Comparison of ENCODE assay signal across 8 cellular contexts in genomic region chr6:36986704-36987047, GRCh38. TPM values are rescaled to one million over a fixed set of nuclear protein-coding genes. Genes with fewer than 3 reads are reported as not detected.
A peak's percentile ranks its signal among the peaks of the same experiment; 100 is the strongest.
DNase-seq lines count a peak whose midpoint lies in the region; FAIRE-seq and TF ChIP-seq lines count a peak whose summit lies in the region.

No MANE protein-coding gene starts in this region.

- H3K4me1 Mint-ChIP-seq in activated CD4-positive, alpha-beta T cell treated with anti-CD3 and anti-CD28 coated beads, Interleukin-2, amount 10 ng/mL, durations not matched to agents 7 days and 5 days: peaks cover 21% of the 10 kb centered on the region
- peaks cover 17% of the 10 kb centered on the region for H3K4me1 Mint-ChIP-seq in T-helper 2 cell treated with Interferon-gamma antibody and Interleukin-4, amounts not matched to agents 5 μg/mL and 100 μg/mL, for 36 hours (ENCODE audit: low read depth)
- peaks cover 7% of the 10 kb centered on the region for H3K4me1 Mint-ChIP-seq in glutamatergic neuron (ENCODE audit: low read depth, unreplicated experiment)

- DNase-seq in activated CD4-positive, alpha-beta T cell treated with anti-CD3 and anti-CD28 coated beads, Interleukin-2, amount 10 ng/mL, durations not matched to agents 7 days and 5 days: peak; percentile 18
- DNase-seq in activated CD4-positive, alpha-beta T cell treated with anti-CD3 and anti-CD28 coated beads for 1 hour: no peak
- no peak for DNase-seq in T-helper 2 cell treated with Interferon-gamma antibody and Interleukin-4, amounts not matched to agents 5 μg/mL and 100 μg/mL, for 36 hours (ENCODE audit: low spot score)
- DNase-seq in glutamatergic neuron (no peak), NK-92 (lab: John Stamatoyannopoulos, UW; ENCODE audit: unreplicated experiment) (no peak), RCC 7860 (ENCODE audit: low spot score) (no peak), NCI-H1436 (lab: John Stamatoyannopoulos, UW) (no peak)

- no peak for FAIRE-seq in RCC 7860 (lab: Jason Lieb, UNC)

- no peaks in the 10 kb centered on the region for H3K27me3 Mint-ChIP-seq in activated CD4-positive, alpha-beta T cell treated with anti-CD3 and anti-CD28 coated beads, Interleukin-2, amount 10 ng/mL, durations not matched to agents 7 days and 5 days
- peaks cover 9% of the 10 kb centered on the region for H3K27me3 Mint-ChIP-seq in T-helper 2 cell treated with Interferon-gamma antibody and Interleukin-4, amounts not matched to agents 5 μg/mL and 100 μg/mL, for 36 hours (ENCODE audit: low read depth)
- H3K27me3 Mint-ChIP-seq in glutamatergic neuron (ENCODE audit: unreplicated experiment): peaks cover 7% of the 10 kb centered on the region

- peak overlapping the region; percentile 71 to 100 (median 93) for H3K4me3 ChIP-seq in skin epidermis

- H3K9me3 Mint-ChIP-seq in activated CD4-positive, alpha-beta T cell treated with anti-CD3 and anti-CD28 coated beads, Interleukin-2, amount 10 ng/mL, durations not matched to agents 7 days and 5 days: no peaks in the 10 kb centered on the region
- H3K9me3 Mint-ChIP-seq in T-helper 2 cell treated with Interferon-gamma antibody and Interleukin-4, amounts not matched to agents 5 μg/mL and 100 μg/mL, for 36 hours: no peaks in the 10 kb centered on the region
- peaks cover 4% of the 10 kb centered on the region for H3K9me3 Mint-ChIP-seq in glutamatergic neuron (ENCODE audit: unreplicated experiment)

- H3K4me3 Mint-ChIP-seq in activated CD4-positive, alpha-beta T cell treated with anti-CD3 and anti-CD28 coated beads, Interleukin-2, amount 10 ng/mL, durations not matched to agents 7 days and 5 days: peak overlapping the region; percentile 92
- peak overlapping the region; percentile 99 for H3K4me3 Mint-ChIP-seq in T-helper 2 cell treated with Interferon-gamma antibody and Interleukin-4, amounts not matched to agents 5 μg/mL and 100 μg/mL, for 36 hours
- H3K4me3 Mint-ChIP-seq in glutamatergic neuron (ENCODE audit: unreplicated experiment): peak overlapping the region; percentile 93

- CTCF ChIA-PET in activated CD4-positive, alpha-beta T cell treated with anti-CD3 and anti-CD28 coated beads, Interleukin-2, amount 10 ng/mL, durations not matched to agents 7 days and 5 days (lab: Charles Lee): interaction anchor here (0.6 to 1.4 kb wide), 3 partner anchors 21 to 225 kb away, joined by 3 to 7 read pairs (median 6); no protein-coding TSS in a partner anchor

- TF ChIP-seq CTCF in glutamatergic neuron (IDR thresholded peaks at IDR 0.05; ENCODE audit: partially characterized antibody, unreplicated experiment): no peak

- H3K27ac Mint-ChIP-seq in activated CD4-positive, alpha-beta T cell treated with anti-CD3 and anti-CD28 coated beads, Interleukin-2, amount 10 ng/mL, durations not matched to agents 7 days and 5 days: peak overlapping the region; percentile 92
- peak overlapping the region; percentile 98 for H3K27ac Mint-ChIP-seq in T-helper 2 cell treated with Interferon-gamma antibody and Interleukin-4, amounts not matched to agents 5 μg/mL and 100 μg/mL, for 36 hours
- H3K27ac Mint-ChIP-seq in glutamatergic neuron (ENCODE audit: unreplicated experiment): peak overlapping the region; percentile 97

- POLR2A ChIA-PET in activated CD4-positive, alpha-beta T cell treated with anti-CD3 and anti-CD28 coated beads, Interleukin-2, amount 10 ng/mL, durations not matched to agents 7 days and 5 days (lab: Charles Lee): no interaction called here

- H3K36me3 Mint-ChIP-seq in activated CD4-positive, alpha-beta T cell treated with anti-CD3 and anti-CD28 coated beads, Interleukin-2, amount 10 ng/mL, durations not matched to agents 7 days and 5 days (ENCODE audit: low read depth): peaks cover 5% of the 10 kb centered on the region
- H3K36me3 Mint-ChIP-seq in T-helper 2 cell treated with Interferon-gamma antibody and Interleukin-4, amounts not matched to agents 5 μg/mL and 100 μg/mL, for 36 hours (ENCODE audit: low read depth): peaks cover 4% of the 10 kb centered on the region
- H3K36me3 Mint-ChIP-seq in glutamatergic neuron (ENCODE audit: unreplicated experiment): no peaks in the 10 kb centered on the region

- H3K27ac ChIP-seq in skin epidermis: peak overlapping the region; percentile 94 to 100 (median 98)

RNA-seq across cellular contexts. Expression of gene MTCH1, which starts 0.7 kb away (rescaled TPM):
- total RNA-seq in activated CD4-positive, alpha-beta T cell treated with anti-CD3 and anti-CD28 coated beads, Interleukin-2, amount 10 ng/mL, durations not matched to agents 7 days and 5 days: 100 to 1,000 TPM in 1 of 2 experiments, 10 to 100 TPM in 1; 94.7 to 107 TPM
- total RNA-seq in glutamatergic neuron (ENCODE audit: unreplicated experiment): 179 TPM

RNA-seq across cellular contexts. Expression of gene FGD2, which starts 18.8 kb away (rescaled TPM):
- 1 to 10 TPM; 1.5 to 2.1 TPM for total RNA-seq in activated CD4-positive, alpha-beta T cell treated with anti-CD3 and anti-CD28 coated beads, Interleukin-2, amount 10 ng/mL, durations not matched to agents 7 days and 5 days
- total RNA-seq in glutamatergic neuron (ENCODE audit: unreplicated experiment): not detected

RNA-seq across cellular contexts. Expression of gene PI16, which starts 32.1 kb away (rescaled TPM):
- total RNA-seq in activated CD4-positive, alpha-beta T cell treated with anti-CD3 and anti-CD28 coated beads, Interleukin-2, amount 10 ng/mL, durations not matched to agents 7 days and 5 days: 10 to 100 TPM; 13.5 to 15.1 TPM
- not detected for total RNA-seq in glutamatergic neuron (ENCODE audit: unreplicated experiment)

Comparison
In these comparisons a context has a peak if more than half of its experiments do, and no peak if none do; other contexts are left out.
1. RNA of gene PI16, which starts 32.1 kb away (total RNA-seq): 13.5 to 15.1 TPM in activated CD4-positive, alpha-beta T cell treated with anti-CD3 and anti-CD28 coated beads, Interleukin-2, amount 10 ng/mL, durations not matched to agents 7 days and 5 days; not detected in glutamatergic neuron (single experiment); every median in the first group is over 10 times any median in the second.
2. Peak in every context shown above with its lines, with median percentiles within 50 percentile points of each other: H3K27ac Mint-ChIP-seq and H3K4me3 Mint-ChIP-seq.